19 cellular contexts compared by ENCODE assay signal in genomic region chr7:108463613-108464012, GRCh38.
"Had no signal": no experiment of that assay in that cellular context is flagged by ENCODE, and none has a peak within 500 bp of the region (broad histone marks: within the 10 kb centered on the region; RNA-seq: fewer than 3 reads in every experiment).

No MANE protein-coding gene starts in this region.

- H3K27ac Mint-ChIP-seq: endodermal cell; mesothelial cell of epicardium; stimulated activated naive CD8-positive, alpha-beta T cell treated with anti-CD3 and anti-CD28 coated beads, Interleukin-15, Interleukin-2, amounts not matched to agents 100 ng/mL and 50 ng/mL, for 24 hours had no signal

- H3K9me3 Mint-ChIP-seq: endodermal cell; mesothelial cell of epicardium; stimulated activated naive CD8-positive, alpha-beta T cell treated with anti-CD3 and anti-CD28 coated beads, Interleukin-15, Interleukin-2, amounts not matched to agents 100 ng/mL and 50 ng/mL, for 24 hours had no signal

- DNase-seq: activated CD4-positive, CD25-positive, alpha-beta regulatory T cell treated with anti-CD3 and anti-CD28 coated beads, Interleukin-2, amount 50 U/mL, for 72 hours; activated CD8-positive, alpha-beta memory T cell treated with anti-CD3 and anti-CD28 coated beads for 24 hours; activated effector memory CD4-positive, alpha-beta T cell treated with Interleukin-2 at 50 U/mL for 16 hours; dorsolateral prefrontal cortex; endodermal cell; gastrocnemius medialis; heart right ventricle; left cardiac atrium; lower lobe of right lung; right cardiac atrium; small intestine; stimulated activated CD4-positive, alpha-beta T cell treated with anti-CD3 and anti-CD28 coated beads, Interleukin-4, amount 100 ng/mL, for 24 hours; upper lobe of right lung had no signal

- H3K27ac ChIP-seq: cardiac muscle cell, dorsolateral prefrontal cortex, gastrocnemius medialis, heart right ventricle, lower lobe of right lung, prostate gland, thoracic aorta, upper lobe of right lung had no signal

- H3K4me3 ChIP-seq: cardiac muscle cell, dorsolateral prefrontal cortex, gastrocnemius medialis, heart right ventricle, lower lobe of right lung, prostate gland, thoracic aorta, upper lobe of right lung had no signal

- H3K4me3 Mint-ChIP-seq: endodermal cell; mesothelial cell of epicardium; neural crest cell; stimulated activated naive CD8-positive, alpha-beta T cell treated with anti-CD3 and anti-CD28 coated beads, Interleukin-15, Interleukin-2, amounts not matched to agents 100 ng/mL and 50 ng/mL, for 24 hours had no signal

- ATAC-seq: gastrocnemius medialis, heart right ventricle, left cardiac atrium, lower lobe of right lung, right cardiac atrium, upper lobe of right lung had no signal

- H3K36me3 Mint-ChIP-seq: mesothelial cell of epicardium had no signal
